ENCODE assay signal across 1 cellular context in the genomic region with DNA sequence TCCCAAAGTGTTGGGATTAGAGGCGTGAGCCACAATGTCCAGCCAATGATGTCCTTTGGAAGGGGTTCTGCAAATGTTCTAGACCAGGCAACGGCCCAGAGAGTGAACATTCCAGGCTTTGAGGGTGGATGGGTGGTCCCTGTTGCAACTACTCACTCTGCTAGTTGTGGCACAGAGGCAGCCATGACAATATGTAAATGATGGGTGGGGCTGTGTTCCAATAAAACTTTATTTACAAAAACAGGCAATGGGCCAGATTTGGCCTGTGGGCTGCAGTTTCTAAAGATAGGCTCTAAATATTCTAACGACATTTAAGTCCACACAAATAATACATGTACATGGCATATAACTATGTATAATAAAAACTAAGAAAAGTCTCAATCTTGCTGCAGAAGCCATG.
TF ChIP-seq lines count a peak whose summit lies in the region.

No MANE protein-coding gene starts in this region.

TF ChIP-seq in HepG2, 621 proteins besides CTCF, POLR2A, EP300 and RAD21 (continued from another document):
- TF ChIP-seq ZBTB40 (IDR thresholded peaks at IDR 0.05), result peak; percentile 38; the same call in 1 of the 2 replicates
- peak; percentile 93 for TF ChIP-seq ZBTB40 (CRISPR knock-in tag; IDR thresholded peaks at IDR 0.05)
- TF ChIP-seq FOXP1 (IDR thresholded peaks at IDR 0.05), result no peak
- no peak for TF ChIP-seq FOXP1 (CRISPR knock-in tag; IDR thresholded peaks at IDR 0.05)
- TF ChIP-seq FOXA3 (CRISPR knock-in tag; IDR thresholded peaks at IDR 0.05), result no peak
- no peak for TF ChIP-seq MNT (IDR thresholded peaks at IDR 0.05)
